In the genomic region with DNA sequence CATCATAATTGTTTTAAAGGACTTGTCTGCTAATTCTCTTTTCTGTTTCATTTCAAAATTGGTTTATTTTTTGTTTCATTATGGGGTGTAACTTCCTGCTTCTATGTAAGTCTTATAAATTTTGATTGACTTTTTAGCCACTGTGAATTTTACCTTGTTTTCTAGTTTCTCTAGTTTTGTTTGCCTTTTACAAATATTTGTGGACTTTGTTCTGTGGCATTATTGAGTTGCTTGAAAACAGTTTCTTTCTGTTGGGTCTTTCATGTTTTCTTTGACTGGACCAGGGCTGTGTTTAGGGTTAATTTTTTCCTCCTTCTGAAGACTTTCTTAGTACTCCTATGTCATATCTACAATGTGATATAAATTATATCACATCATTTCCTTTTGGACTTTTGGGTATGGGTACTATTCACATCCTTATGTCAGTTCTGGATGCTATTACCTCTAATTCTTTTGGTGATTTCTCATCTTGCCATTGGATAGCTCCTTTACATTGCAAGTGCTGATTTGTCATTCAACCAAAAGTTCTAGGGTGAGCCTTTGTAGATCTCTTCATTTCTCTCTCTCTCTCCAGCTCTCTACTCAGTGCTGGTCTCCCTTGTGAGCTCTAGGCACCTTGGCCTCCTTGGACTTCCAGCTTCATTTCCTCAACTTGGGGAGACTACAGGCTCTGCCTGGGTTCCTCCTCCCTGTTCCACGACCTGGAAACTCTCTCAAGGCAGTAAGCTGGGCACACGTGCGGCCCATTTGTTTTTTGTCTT, we compare ENCODE assay signal across 21 cellular contexts. TPM values are rescaled to one million over a fixed set of nuclear protein-coding genes. Genes with fewer than 3 reads are reported as not detected.
DNase-seq lines count a peak whose midpoint lies in the region; ATAC-seq and TF ChIP-seq lines count a peak whose summit lies in the region.
"Had no signal": no experiment of that assay in that cellular context is flagged by ENCODE, and none has a peak within 500 bp of the region (broad histone marks: within the 10 kb centered on the region; RNA-seq: fewer than 3 reads in every experiment).

No MANE protein-coding gene starts in this region.

- no peaks in the 10 kb centered on the region for H3K9me3 Mint-ChIP-seq in CD4-positive, CD25-positive, alpha-beta regulatory T cell
- no peaks in the 10 kb centered on the region for H3K9me3 Mint-ChIP-seq in activated T-helper 17 cell treated with anti-CD3 and anti-CD28 coated beads, Interleukin-2, amount 50 U/mL, for 72 hours
- H3K9me3 Mint-ChIP-seq in memory B cell, result no peaks in the 10 kb centered on the region
- H3K9me3 Mint-ChIP-seq: activated naive CD4-positive, alpha-beta T cell treated with anti-CD3 and anti-CD28 coated beads for 36 hours had no signal

- H3K4me1 ChIP-seq in CD4-positive, CD25-positive, alpha-beta regulatory T cell (ENCODE audit: control insufficient read depth, insufficient read depth, low read length, poor library complexity, severe bottlenecking), result peaks cover 15% of the 10 kb centered on the region

- peak in 1 of 3 donors; percentile 12 for DNase-seq in CD4-positive, CD25-positive, alpha-beta regulatory T cell
- DNase-seq in memory B cell (ENCODE audit: low spot score in 2 of 2) (no peak), HK-2 (ENCODE audit: unreplicated experiment) (no peak), cerebellar cortex (ENCODE audit: low spot score) (no peak)
- DNase-seq: activated naive CD4-positive, alpha-beta T cell treated with anti-CD3 and anti-CD28 coated beads for 36 hours; brain microvascular endothelial cell; dermis blood vessel endothelial cell; DMS53; left ventricle myocardium superior; NCI-H146; NCI-H345; NK-92 treated with Interleukin-12 subunit alpha and Interleukin-12 subunit beta, amount 100 ng/mL, for 24 hours; psoas muscle; stimulated activated CD4-positive, alpha-beta T cell treated with anti-CD3 and anti-CD28 coated beads, Interleukin-4, amount 100 ng/mL, for 4 hours; stimulated activated CD8-positive, alpha-beta memory T cell treated with anti-CD3 and anti-CD28 coated beads, Interleukin-4, amount 100 ng/mL, for 48 hours had no signal

- no peaks in the 10 kb centered on the region for H3K9me3 ChIP-seq in CD4-positive, CD25-positive, alpha-beta regulatory T cell (ENCODE audit: control insufficient read depth in 2 of 2, low read length in 2 of 2)
- H3K9me3 ChIP-seq: HAP-1, psoas muscle had no signal

- H3K36me3 ChIP-seq in CD4-positive, CD25-positive, alpha-beta regulatory T cell (ENCODE audit: control insufficient read depth, insufficient read depth, low read length), result peaks cover 7% of the 10 kb centered on the region

- peak overlapping the region; percentile 22 for H3K4me3 ChIP-seq in CD4-positive, CD25-positive, alpha-beta regulatory T cell (ENCODE audit: low read depth, low read length)
- H3K4me3 ChIP-seq: HAP-1, psoas muscle, smooth muscle cell had no signal

- H3K27ac Mint-ChIP-seq in CD4-positive, CD25-positive, alpha-beta regulatory T cell, result peak overlapping the region in 2 of 3 donors; percentile 39 to 83
- peak overlapping the region; percentile 68 for H3K27ac Mint-ChIP-seq in activated T-helper 17 cell treated with anti-CD3 and anti-CD28 coated beads, Interleukin-2, amount 50 U/mL, for 72 hours
- peak overlapping the region; percentile 5 for H3K27ac Mint-ChIP-seq in memory B cell
- H3K27ac Mint-ChIP-seq: activated naive CD4-positive, alpha-beta T cell treated with anti-CD3 and anti-CD28 coated beads for 36 hours had no signal

- no peaks in the 10 kb centered on the region for H3K27me3 Mint-ChIP-seq in CD4-positive, CD25-positive, alpha-beta regulatory T cell
- no peaks in the 10 kb centered on the region for H3K27me3 Mint-ChIP-seq in activated T-helper 17 cell treated with anti-CD3 and anti-CD28 coated beads, Interleukin-2, amount 50 U/mL, for 72 hours
- H3K27me3 Mint-ChIP-seq in memory B cell, result no peaks in the 10 kb centered on the region

- peak overlapping the region in 3 of 4 donors; percentile 18 to 42 (median 28) for H3K4me3 Mint-ChIP-seq in CD4-positive, CD25-positive, alpha-beta regulatory T cell
- peak overlapping the region; percentile 17 for H3K4me3 Mint-ChIP-seq in activated T-helper 17 cell treated with anti-CD3 and anti-CD28 coated beads, Interleukin-2, amount 50 U/mL, for 72 hours
- H3K4me3 Mint-ChIP-seq in memory B cell, result no peak overlapping the region
- H3K4me3 Mint-ChIP-seq: activated naive CD4-positive, alpha-beta T cell treated with anti-CD3 and anti-CD28 coated beads for 36 hours had no signal

- peaks cover 33% of the 10 kb centered on the region for H3K36me3 Mint-ChIP-seq in CD4-positive, CD25-positive, alpha-beta regulatory T cell
- peaks cover 79% of the 10 kb centered on the region for H3K36me3 Mint-ChIP-seq in activated T-helper 17 cell treated with anti-CD3 and anti-CD28 coated beads, Interleukin-2, amount 50 U/mL, for 72 hours (ENCODE audit: low read depth)
- H3K36me3 Mint-ChIP-seq in memory B cell, result peaks cover 15% of the 10 kb centered on the region

- H3K27me3 ChIP-seq in CD4-positive, CD25-positive, alpha-beta regulatory T cell (ENCODE audit: control insufficient read depth, insufficient read depth, low read length), result no peaks in the 10 kb centered on the region
- H3K27me3 ChIP-seq: brain microvascular endothelial cell had no signal

- peak overlapping the region; percentile 31; the same call in 1 of the 2 replicates for H3K27ac ChIP-seq in 22Rv1
- H3K27ac ChIP-seq in CD4-positive, CD25-positive, alpha-beta regulatory T cell (ENCODE audit: insufficient read depth, low read length, poor library complexity, severe bottlenecking), result no peak overlapping the region
- H3K27ac ChIP-seq: brain microvascular endothelial cell, psoas muscle had no signal

- H3K4me1 Mint-ChIP-seq in CD4-positive, CD25-positive, alpha-beta regulatory T cell, result peaks cover 40 to 77% (median 61%) of the 10 kb centered on the region in 4 donors
- peaks cover 24% of the 10 kb centered on the region for H3K4me1 Mint-ChIP-seq in activated T-helper 17 cell treated with anti-CD3 and anti-CD28 coated beads, Interleukin-2, amount 50 U/mL, for 72 hours
- peaks cover 27% of the 10 kb centered on the region for H3K4me1 Mint-ChIP-seq in memory B cell

- ATAC-seq in CD4-positive, CD25-positive, alpha-beta regulatory T cell (ENCODE audit: low read depth in 2 of 2), result no peak
- no peak for ATAC-seq in activated T-helper 17 cell treated with anti-CD3 and anti-CD28 coated beads, Interleukin-2, amount 50 U/mL, for 72 hours (replicated peaks)
- ATAC-seq in memory B cell (ENCODE audit: low read depth) (no peak), HG03045 (IDR thresholded peaks at IDR 0.05; ENCODE audit: unreplicated experiment) (no peak), GM18498 (IDR thresholded peaks at IDR 0.05; ENCODE audit: unreplicated experiment) (no peak)
- ATAC-seq: left ventricle myocardium superior, psoas muscle had no signal

- TF ChIP-seq CTCF in 22Rv1 (IDR thresholded peaks at IDR 0.05), result no peak

RNA-seq across cellular contexts. Expression of a gene that starts 36.9 kb away (rescaled TPM):
- 81.9 TPM for total RNA-seq in CD4-positive, CD25-positive, alpha-beta regulatory T cell
- polyA plus RNA-seq in CD4-positive, CD25-positive, alpha-beta regulatory T cell, result 1 to 10 TPM; 5.8 to 9.3 (median 8.0) TPM
- 10 to 100 TPM; 45.2 to 50.1 TPM for total RNA-seq in activated T-helper 17 cell treated with anti-CD3 and anti-CD28 coated beads, Interleukin-2, amount 50 U/mL, for 72 hours

RNA-seq across cellular contexts. Expression of a gene that starts 45.5 kb away (rescaled TPM):
- total RNA-seq in CD4-positive, CD25-positive, alpha-beta regulatory T cell, result 0.10 TPM
- polyA plus RNA-seq in CD4-positive, CD25-positive, alpha-beta regulatory T cell, result not detected
- total RNA-seq in activated T-helper 17 cell treated with anti-CD3 and anti-CD28 coated beads, Interleukin-2, amount 50 U/mL, for 72 hours, result under 1 TPM; 0.06 to 0.95 TPM

Comparison
In these comparisons a context has a peak if more than half of its experiments do, and no peak if none do; other contexts are left out.
1. H3K27ac Mint-ChIP-seq: peak in every context shown above with its lines; median percentile 68 in activated T-helper 17 cell treated with anti-CD3 and anti-CD28 coated beads, Interleukin-2, amount 50 U/mL, for 72 hours; 61 in CD4-positive, CD25-positive, alpha-beta regulatory T cell; 5 in memory B cell.